ENCODE assay signal across 1 cellular context in the genomic region with DNA sequence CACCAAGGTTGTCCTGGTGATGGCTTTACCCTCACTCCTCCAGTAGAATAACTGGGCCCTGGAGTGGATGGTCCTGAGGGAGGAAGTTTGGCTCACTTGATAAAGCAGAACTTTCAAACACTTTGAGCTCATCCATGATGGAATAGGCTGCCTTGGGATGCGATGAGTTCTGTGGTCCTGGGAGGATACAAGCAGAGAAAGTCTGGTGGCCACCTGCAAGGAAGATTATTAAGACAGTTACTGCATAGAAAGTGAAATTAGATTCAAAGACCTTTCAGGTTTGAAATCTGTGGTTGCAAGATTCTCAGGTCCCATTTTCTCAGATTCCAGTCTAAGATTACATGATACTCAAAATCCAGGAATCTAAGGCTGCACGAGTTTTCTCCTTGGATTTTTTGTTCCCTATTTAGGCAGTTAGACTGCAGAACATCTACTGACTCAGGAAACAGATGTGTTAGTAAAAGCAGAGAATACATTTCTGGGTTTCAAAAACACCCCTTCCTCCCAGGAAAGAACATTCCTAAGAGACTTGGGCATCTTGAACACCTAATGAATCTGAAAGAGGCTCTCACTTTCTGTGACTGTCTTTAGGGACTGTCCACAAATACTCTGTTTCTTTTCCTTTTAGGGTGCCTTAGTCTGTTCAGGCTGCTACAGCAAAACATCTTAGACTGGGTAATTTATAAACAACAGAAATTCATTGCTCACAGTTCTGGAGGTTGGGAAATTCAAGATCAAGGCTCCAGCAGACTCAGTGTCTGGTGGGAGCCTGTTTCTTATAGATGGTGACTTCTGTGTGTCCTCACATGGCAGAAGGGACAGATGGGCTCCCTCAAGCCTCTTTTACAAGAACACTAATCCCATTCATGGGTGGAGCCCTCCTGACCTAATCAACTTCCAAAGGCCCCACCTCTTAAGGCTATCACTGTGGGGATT.
TF ChIP-seq lines count a peak whose summit lies in the region.

No MANE protein-coding gene starts in this region.

TF ChIP-seq in HEK293, 187 proteins besides CTCF, POLR2A, EP300 and RAD21 (continued from another document):
- TF ChIP-seq, protein P1, sequence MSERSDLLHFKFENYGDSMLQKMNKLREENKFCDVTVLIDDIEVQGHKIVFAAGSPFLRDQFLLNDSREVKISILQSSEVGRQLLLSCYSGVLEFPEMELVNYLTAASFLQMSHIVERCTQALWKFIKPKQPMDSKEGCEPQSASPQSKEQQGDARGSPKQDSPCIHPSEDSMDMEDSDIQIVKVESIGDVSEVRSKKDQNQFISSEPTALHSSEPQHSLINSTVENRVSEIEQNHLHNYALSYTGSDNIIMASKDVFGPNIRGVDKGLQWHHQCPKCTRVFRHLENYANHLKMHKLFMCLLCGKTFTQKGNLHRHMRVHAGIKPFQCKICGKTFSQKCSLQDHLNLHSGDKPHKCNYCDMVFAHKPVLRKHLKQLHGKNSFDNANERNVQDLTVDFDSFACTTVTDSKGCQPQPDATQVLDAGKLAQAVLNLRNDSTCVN (tag by site-specific recombination; optimal IDR thresholded peaks at IDR 0.05): no peak
- TF ChIP-seq, protein P2, sequence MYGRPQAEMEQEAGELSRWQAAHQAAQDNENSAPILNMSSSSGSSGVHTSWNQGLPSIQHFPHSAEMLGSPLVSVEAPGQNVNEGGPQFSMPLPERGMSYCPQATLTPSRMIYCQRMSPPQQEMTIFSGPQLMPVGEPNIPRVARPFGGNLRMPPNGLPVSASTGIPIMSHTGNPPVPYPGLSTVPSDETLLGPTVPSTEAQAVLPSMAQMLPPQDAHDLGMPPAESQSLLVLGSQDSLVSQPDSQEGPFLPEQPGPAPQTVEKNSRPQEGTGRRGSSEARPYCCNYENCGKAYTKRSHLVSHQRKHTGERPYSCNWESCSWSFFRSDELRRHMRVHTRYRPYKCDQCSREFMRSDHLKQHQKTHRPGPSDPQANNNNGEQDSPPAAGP (tag by site-specific recombination; IDR thresholded peaks at IDR 0.05): no peak
- TF ChIP-seq ZNF792 (tag by site-specific recombination; IDR thresholded peaks at IDR 0.05) (no peak), BCL11A (tag by site-specific recombination; IDR thresholded peaks at IDR 0.05; ENCODE audit: low read depth) (no peak), ZNF302 (tag by site-specific recombination; IDR thresholded peaks at IDR 0.05; ENCODE audit: low read depth) (no peak), KLF1 (tag by site-specific recombination; IDR thresholded peaks at IDR 0.05) (peak; percentile 38; the same call in 1 of the 2 replicates)
